Comparison of ENCODE assay signal across 19 cellular contexts in genomic region chr3:151014619-151015018, GRCh38. TPM values are rescaled to one million over a fixed set of nuclear protein-coding genes. Genes with fewer than 3 reads are reported as not detected.
DNase-seq lines count a peak whose midpoint lies in the region; ATAC-seq and TF ChIP-seq lines count a peak whose summit lies in the region.
"Had no signal": no experiment of that assay in that cellular context is flagged by ENCODE, and none has a peak within 500 bp of the region (broad histone marks: within the 10 kb centered on the region; RNA-seq: fewer than 3 reads in every experiment).

No MANE protein-coding gene starts in this region.

- H3K79me2 ChIP-seq in neural cell (replicated peaks; ENCODE audit: insufficient read depth, low read length): no peaks in the 10 kb centered on the region

- H3K27ac ChIP-seq in neural cell (ENCODE audit: low read length): peak overlapping the region; percentile 74
- H3K27ac ChIP-seq: 22Rv1, A549, BLaER1 had no signal

- TF ChIP-seq RAD21 in neural cell (conservative IDR thresholded peaks at IDR 0.05): no peak

- H3K27ac Mint-ChIP-seq in Caco-2 (ENCODE audit: unreplicated experiment): no peak overlapping the region
- H3K27ac Mint-ChIP-seq in stimulated activated memory B cell treated with anti-CD40 and anti-IgM and Interleukin-4, amounts not matched to agents 10 μg/mL and 1 μg/mL and 100 μg/mL, for 72 hours: no peak overlapping the region
- H3K27ac Mint-ChIP-seq: CD4-positive, CD25-positive, alpha-beta regulatory T cell; CD8-positive, alpha-beta memory T cell had no signal

- H3K4me2 ChIP-seq in neural cell (ENCODE audit: low read length): no peak overlapping the region
- H3K4me2 ChIP-seq: A549, BLaER1 had no signal

- no peaks in the 10 kb centered on the region for H3K36me3 ChIP-seq in Caco-2 (ENCODE audit: control insufficient read depth, insufficient read depth, low read length)
- no peaks in the 10 kb centered on the region for H3K36me3 ChIP-seq in neural cell (ENCODE audit: insufficient read depth, low read length)
- H3K36me3 ChIP-seq: BE2C, BLaER1 had no signal

- intact Hi-C loops in Caco-2 (cut with micrococcal nuclease; ENCODE audit: unreplicated experiment): no loop called here

- no peaks in the 10 kb centered on the region for H3K9me3 ChIP-seq in Caco-2
- H3K9me3 ChIP-seq in neural cell (ENCODE audit: low read length): no peaks in the 10 kb centered on the region
- H3K9me3 ChIP-seq: BE2C, BLaER1 had no signal

- H3K9me3 Mint-ChIP-seq in Caco-2 (ENCODE audit: unreplicated experiment): no peaks in the 10 kb centered on the region
- no peaks in the 10 kb centered on the region for H3K9me3 Mint-ChIP-seq in stimulated activated memory B cell treated with anti-CD40 and anti-IgM and Interleukin-4, amounts not matched to agents 10 μg/mL and 1 μg/mL and 100 μg/mL, for 72 hours
- H3K9me3 Mint-ChIP-seq: CD14-positive monocyte; CD4-positive, alpha-beta memory T cell; CD4-positive, CD25-positive, alpha-beta regulatory T cell; CD8-positive, alpha-beta memory T cell had no signal

- TF ChIP-seq CTCF in Caco-2 (IDR thresholded peaks at IDR 0.05; ENCODE audit: insufficient read depth in 1 of 2, low read depth in 1 of 2, low read length in 1 of 2, severe bottlenecking in 1 of 2, unreplicated experiment in 1 of 2) (no peak), neural cell (IDR thresholded peaks at IDR 0.05; ENCODE audit: poor library complexity, severe bottlenecking) (no peak)

- ATAC-seq in stimulated activated memory B cell treated with anti-CD40 and anti-IgM and Interleukin-4, amounts not matched to agents 10 μg/mL and 1 μg/mL and 100 μg/mL, for 72 hours: peak; percentile 4
- ATAC-seq in GM19023 (IDR thresholded peaks at IDR 0.05; ENCODE audit: unreplicated experiment): no peak
- ATAC-seq: A549, GM12878 had no signal

- no peaks in the 10 kb centered on the region for H3K9me2 ChIP-seq in neural cell (ENCODE audit: insufficient read depth, low read length)

- POLR2A ChIA-PET in Caco-2 (lab: Charles Lee): no interaction called here

- DNase-seq in Caco-2: peak; percentile 45 to 53
- DNase-seq in anterior cingulate cortex (lab: John Stamatoyannopoulos, UW): no peak
- DNase-seq: BE2C; C1 segment of cervical spinal cord; Calu3; CD4-positive, alpha-beta memory T cell; CD4-positive, CD25-positive, alpha-beta regulatory T cell; CD8-positive, alpha-beta memory T cell; COR-L47; DMS79 treated with DMSO at 0.1 percent for 48 hours had no signal

- H3K4me3 ChIP-seq in Caco-2 (ENCODE audit: low read depth, low read length): no peak overlapping the region
- H3K4me3 ChIP-seq in neural cell (ENCODE audit: low read length): no peak overlapping the region
- H3K4me3 ChIP-seq: A549, BLaER1, GM12878 had no signal

- H3K27me3 Mint-ChIP-seq in Caco-2 (ENCODE audit: insufficient read depth, unreplicated experiment): peaks cover 7% of the 10 kb centered on the region
- H3K27me3 Mint-ChIP-seq in stimulated activated memory B cell treated with anti-CD40 and anti-IgM and Interleukin-4, amounts not matched to agents 10 μg/mL and 1 μg/mL and 100 μg/mL, for 72 hours: no peaks in the 10 kb centered on the region
- H3K27me3 Mint-ChIP-seq: CD4-positive, CD25-positive, alpha-beta regulatory T cell had no signal

- peak overlapping the region; percentile 9 for H3K9ac ChIP-seq in neural cell (ENCODE audit: low read length)
- H3K9ac ChIP-seq: BLaER1 had no signal

- CTCF ChIA-PET in Caco-2 (lab: Charles Lee): no interaction called here

- no peak overlapping the region for H2AFZ ChIP-seq in neural cell (ENCODE audit: low read depth, low read length)

- BruUV-seq in Caco-2 (replicated peaks; lab: Mats Ljungman, UMichigan): no TSS peak

- no peak for TF ChIP-seq EP300 in neural cell (conservative IDR thresholded peaks at IDR 0.05; ENCODE audit: poor library complexity, severe bottlenecking)

- H3K4me3 Mint-ChIP-seq in Caco-2 (ENCODE audit: unreplicated experiment): no peak overlapping the region
- H3K4me3 Mint-ChIP-seq in stimulated activated memory B cell treated with anti-CD40 and anti-IgM and Interleukin-4, amounts not matched to agents 10 μg/mL and 1 μg/mL and 100 μg/mL, for 72 hours: no peak overlapping the region
- H3K4me3 Mint-ChIP-seq: CD14-positive monocyte; CD4-positive, alpha-beta memory T cell; CD4-positive, CD25-positive, alpha-beta regulatory T cell; CD8-positive, alpha-beta memory T cell had no signal

- H3K36me3 Mint-ChIP-seq in Caco-2 (ENCODE audit: insufficient read depth, unreplicated experiment): no peaks in the 10 kb centered on the region
- H3K36me3 Mint-ChIP-seq in stimulated activated memory B cell treated with anti-CD40 and anti-IgM and Interleukin-4, amounts not matched to agents 10 μg/mL and 1 μg/mL and 100 μg/mL, for 72 hours: no peaks in the 10 kb centered on the region
- H3K36me3 Mint-ChIP-seq: CD14-positive monocyte; CD4-positive, alpha-beta memory T cell; CD4-positive, CD25-positive, alpha-beta regulatory T cell; CD8-positive, alpha-beta memory T cell had no signal

- no peaks in the 10 kb centered on the region for H3F3A ChIP-seq in neural cell (ENCODE audit: insufficient read depth, low read length, poor library complexity, severe bottlenecking)

- H3K4me1 Mint-ChIP-seq in Caco-2 (ENCODE audit: low read depth, unreplicated experiment): peaks cover 10% of the 10 kb centered on the region
- H3K4me1 Mint-ChIP-seq in stimulated activated memory B cell treated with anti-CD40 and anti-IgM and Interleukin-4, amounts not matched to agents 10 μg/mL and 1 μg/mL and 100 μg/mL, for 72 hours: no peaks in the 10 kb centered on the region
- H3K4me1 Mint-ChIP-seq: CD4-positive, alpha-beta memory T cell; CD4-positive, CD25-positive, alpha-beta regulatory T cell; CD8-positive, alpha-beta memory T cell had no signal

- H3K27me3 ChIP-seq in Caco-2 (replicated peaks; ENCODE audit: control insufficient read depth, insufficient read depth, low read length): no peaks in the 10 kb centered on the region
- no peaks in the 10 kb centered on the region for H3K27me3 ChIP-seq in neural cell (ENCODE audit: insufficient read depth, low read depth, low read length)
- H3K27me3 ChIP-seq: BLaER1 had no signal

- H3K4me1 ChIP-seq in Caco-2: peaks cover 12% of the 10 kb centered on the region
- H3K4me1 ChIP-seq: A549, BE2C had no signal

- no peaks in the 10 kb centered on the region for H4K20me1 ChIP-seq in neural cell (ENCODE audit: insufficient read depth)
- H4K20me1 ChIP-seq: BLaER1 had no signal

TF ChIP-seq in neural cell, 6 proteins besides CTCF, POLR2A, EP300 and RAD21:
- TF ChIP-seq MXI1 (conservative IDR thresholded peaks at IDR 0.05; ENCODE audit: poor library complexity, severe bottlenecking) (no peak), SMC3 (conservative IDR thresholded peaks at IDR 0.05; ENCODE audit: poor library complexity) (no peak), POLR2AphosphoS5 (IDR thresholded peaks at IDR 0.05) (no peak), TAF1 (IDR thresholded peaks at IDR 0.05; ENCODE audit: low read depth) (no peak), REST (IDR thresholded peaks at IDR 0.05; ENCODE audit: borderline replicate concordance) (no peak), EZH2 (IDR thresholded peaks at IDR 0.05; ENCODE audit: borderline replicate concordance, insufficient read depth, low read length, poor library complexity, severe bottlenecking) (no peak)

RNA-seq across cellular contexts. Expression of gene CLRN1, which starts 42.1 kb away (rescaled TPM):
- total RNA-seq in Caco-2 (2022): not detected in 2 replicates
- polyA plus RNA-seq in neural cell: 0.18 and 0.27 TPM in 2 replicates
- polyA minus RNA-seq in neural cell: not detected in 2 replicates
- total RNA-seq: A172; Calu3; CD4-positive, alpha-beta memory T cell; CD4-positive, CD25-positive, alpha-beta regulatory T cell; CD8-positive, alpha-beta memory T cell; GM12878 had no signal
- polyA plus RNA-seq: A549; CD14-positive monocyte; CD4-positive, alpha-beta memory T cell; CD4-positive, CD25-positive, alpha-beta regulatory T cell; CD8-positive, alpha-beta memory T cell; GM12878 had no signal

Comparison
In these comparisons a context has a peak if more than half of its experiments do, and no peak if none do; other contexts are left out.
1. DNase-seq: peak in Caco-2 (2 of 2); none in anterior cingulate cortex (0 of 58).